Comparison of ENCODE assay signal across 8 cellular contexts in genomic region chr1:54081306-54082270, GRCh38.
DNase-seq lines count a peak whose midpoint lies in the region; ATAC-seq lines count a peak whose summit lies in the region.

No MANE protein-coding gene starts in this region.

- peak; percentile 80 for ATAC-seq in HG03139 (IDR thresholded peaks at IDR 0.05; ENCODE audit: unreplicated experiment)

- DNase-seq in NCI-H2107 treated with DMSO at 0.1 percent for 48 hours (lab: John Stamatoyannopoulos, UW; ENCODE audit: unreplicated experiment) (peak; percentile 7), NCI-H2107 (lab: John Stamatoyannopoulos, UW) (no peak), NCI-H82 treated with DMSO at 0.1 percent for 48 hours (lab: John Stamatoyannopoulos, UW; ENCODE audit: unreplicated experiment) (peak; percentile 58), activated T-cell treated with anti-CD3 and anti-CD28 coated beads for 1 hour (ENCODE audit: low read depth) (peak; percentile 29), fibroblast of gingiva (ENCODE audit: low read depth) (peak; percentile 39), non-pigmented ciliary epithelial cell (ENCODE audit: low read depth) (peak; percentile 13), superior temporal gyrus (ENCODE audit: extremely low spot score) (peak; percentile 38)
